Comparison of ENCODE assay signal across 16 cellular contexts in the genomic region with DNA sequence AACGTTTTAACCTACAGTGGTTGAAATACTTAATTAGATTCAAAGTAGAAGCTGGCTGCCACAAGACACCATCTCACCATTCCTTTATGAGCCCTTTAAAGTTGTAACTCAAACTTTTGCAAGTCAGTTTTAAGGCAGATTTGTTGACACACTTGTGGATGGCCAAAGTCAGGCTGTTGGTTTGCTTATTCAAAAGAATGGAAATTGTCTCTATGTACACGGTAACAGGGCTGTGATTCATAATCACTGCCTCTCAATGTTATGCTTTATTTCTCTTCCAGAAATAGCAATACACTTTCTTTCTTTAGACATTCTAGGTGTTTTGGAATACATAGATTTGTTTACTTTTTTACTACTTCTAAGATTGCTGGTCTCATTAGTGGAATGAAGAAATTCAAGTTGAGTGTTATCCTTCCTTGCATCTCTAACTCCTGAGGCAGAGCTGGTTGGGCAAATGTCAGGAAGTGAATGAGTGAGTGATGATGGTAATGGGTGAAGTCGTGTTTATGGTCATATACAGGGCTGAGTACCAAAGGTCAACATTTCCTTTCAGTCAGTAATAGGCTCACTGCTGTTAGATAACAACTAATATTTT.
"Had no signal": no experiment of that assay in that cellular context is flagged by ENCODE, and none has a peak within 500 bp of the region (broad histone marks: within the 10 kb centered on the region; RNA-seq: fewer than 3 reads in every experiment).

No MANE protein-coding gene starts in this region.

- DNase-seq: activated B cell treated with CpG ODN at 0.5 μM for 24 hours; activated CD4-positive, alpha-beta T cell treated with anti-CD3 and anti-CD28 coated beads, Interleukin-2, amount 10 ng/mL, durations not matched to agents 24 days and 14 days; activated CD8-positive, alpha-beta memory T cell treated with anti-CD3 and anti-CD28 coated beads for 24 hours; activated naive CD4-positive, alpha-beta T cell treated with anti-CD3 and anti-CD28 coated beads, Interleukin-2, amount 10 ng/mL, durations not matched to agents 7 days and 5 days; adrenal gland; cortex of kidney; effector CD8-positive, alpha-beta T cell; erythroblast; glutamatergic neuron; left lung; mesenchymal stem cell; ovary; tibial artery had no signal

- H3K36me3 ChIP-seq: adrenal gland, left lung, ovary, tibial artery had no signal

- H3K27me3 Mint-ChIP-seq: activated B cell treated with CpG ODN at 0.5 μM for 24 hours had no signal

- ATAC-seq: left lung had no signal

- H3K36me3 Mint-ChIP-seq: activated naive CD4-positive, alpha-beta T cell treated with anti-CD3 and anti-CD28 coated beads, Interleukin-2, amount 10 ng/mL, durations not matched to agents 7 days and 5 days had no signal

- H3K4me3 Mint-ChIP-seq: activated B cell treated with CpG ODN at 0.5 μM for 24 hours; activated CD4-positive, alpha-beta T cell treated with anti-CD3 and anti-CD28 coated beads, Interleukin-2, amount 10 ng/mL, durations not matched to agents 24 days and 14 days; activated naive CD4-positive, alpha-beta T cell treated with anti-CD3 and anti-CD28 coated beads, Interleukin-2, amount 10 ng/mL, durations not matched to agents 7 days and 5 days; central memory CD8-positive, alpha-beta T cell; T-helper 1 cell treated with Interleukin-12 subunit alpha and Interleukin-12 subunit beta and Interleukin-4 antibody, amounts not matched to agents 30 μg/mL and 1 μg/mL, for 36 hours had no signal

- H3K27ac Mint-ChIP-seq: activated B cell treated with CpG ODN at 0.5 μM for 24 hours; activated CD4-positive, alpha-beta T cell treated with anti-CD3 and anti-CD28 coated beads, Interleukin-2, amount 10 ng/mL, durations not matched to agents 24 days and 14 days; activated naive CD4-positive, alpha-beta T cell treated with anti-CD3 and anti-CD28 coated beads, Interleukin-2, amount 10 ng/mL, durations not matched to agents 7 days and 5 days; T-helper 1 cell treated with Interleukin-12 subunit alpha and Interleukin-12 subunit beta and Interleukin-4 antibody, amounts not matched to agents 30 μg/mL and 1 μg/mL, for 36 hours had no signal

- H3K4me1 Mint-ChIP-seq: activated B cell treated with CpG ODN at 0.5 μM for 24 hours; activated CD4-positive, alpha-beta T cell treated with anti-CD3 and anti-CD28 coated beads, Interleukin-2, amount 10 ng/mL, durations not matched to agents 24 days and 14 days; activated naive CD4-positive, alpha-beta T cell treated with anti-CD3 and anti-CD28 coated beads, Interleukin-2, amount 10 ng/mL, durations not matched to agents 7 days and 5 days; central memory CD8-positive, alpha-beta T cell had no signal

- FAIRE-seq: TTC549 had no signal

- H3K27me3 ChIP-seq: adrenal gland, left lung, ovary, tibial artery had no signal

- H3K4me3 ChIP-seq: adrenal gland, left lung, ovary, tibial artery had no signal

- H3K9me3 Mint-ChIP-seq: activated B cell treated with CpG ODN at 0.5 μM for 24 hours; activated CD4-positive, alpha-beta T cell treated with anti-CD3 and anti-CD28 coated beads, Interleukin-2, amount 10 ng/mL, durations not matched to agents 24 days and 14 days; activated naive CD4-positive, alpha-beta T cell treated with anti-CD3 and anti-CD28 coated beads, Interleukin-2, amount 10 ng/mL, durations not matched to agents 7 days and 5 days; central memory CD8-positive, alpha-beta T cell; T-helper 1 cell treated with Interleukin-12 subunit alpha and Interleukin-12 subunit beta and Interleukin-4 antibody, amounts not matched to agents 30 μg/mL and 1 μg/mL, for 36 hours had no signal
